ENCODE assay signal across 21 cellular contexts in genomic region chr11:88814076-88814475, GRCh38.
DNase-seq lines count a peak whose midpoint lies in the region; ATAC-seq, FAIRE-seq and TF ChIP-seq lines count a peak whose summit lies in the region.
"Had no signal": no experiment of that assay in that cellular context is flagged by ENCODE, and none has a peak within 500 bp of the region (broad histone marks: within the 10 kb centered on the region; RNA-seq: fewer than 3 reads in every experiment).

No MANE protein-coding gene starts in this region.

- SMC1A ChIA-PET in GM12878 (lab: Charles Lee; ENCODE audit: uncharacterized antibody, unreplicated experiment) = no interaction called here

- TF ChIP-seq EP300 in GM12878 (IDR thresholded peaks at IDR 0.05; ENCODE audit: borderline replicate concordance in 1 of 2, control insufficient read depth in 1 of 2, low read depth in 2 of 2, low read length in 2 of 2) = no peak

- H3K4me3 ChIP-seq in GM12878 = no peak overlapping the region
- H3K4me3 ChIP-seq: colonic mucosa, pancreas, SJSA1 had no signal

- H2AFZ ChIP-seq in GM12878 (ENCODE audit: control insufficient read depth, low read depth, low read length) = no peak overlapping the region; the same call in 1 of the 2 replicates

- DNase-seq in GM20000 (ENCODE audit: low spot score) (peak; percentile 7), GM12878 (ENCODE audit: low read depth, low spot score) (no peak), pons (ENCODE audit: low spot score) (no peak)
- DNase-seq in stimulated activated CD8-positive, alpha-beta memory T cell treated with anti-CD3 and anti-CD28 coated beads, Interleukin-4, amount 100 ng/mL, for 48 hours = no peak
- DNase-seq: activated CD4-positive, CD25-positive, alpha-beta regulatory T cell; CD8-positive, alpha-beta memory T cell; colonic mucosa; hippocampal formation; kidney; naive thymus-derived CD8-positive, alpha-beta T cell; NCI-H1436; NCI-H2171 treated with DMSO at 0.1 percent for 48 hours; NCI-H748 treated with DMSO at 0.1 percent for 48 hours; pancreas; PC-3; stimulated activated CD4-positive, alpha-beta T cell treated with anti-CD3 and anti-CD28 coated beads, Interleukin-2, amount 100 ng/mL, for 48 hours had no signal

- no peak for TF ChIP-seq POLR2A in GM12878 (IDR thresholded peaks at IDR 0.05; ENCODE audit: low read depth, low read length)

- CTCF ChIA-PET in GM12878 (lab: Yijun Ruan, JAX) = no interaction called here

- no peak overlapping the region for H3K4me2 ChIP-seq in GM12878 (ENCODE audit: control insufficient read depth, insufficient read depth)

- BruUV-seq in GM12878 (replicated peaks; lab: Mats Ljungman, UMichigan) = no TSS peak

- H3K9me3 ChIP-seq in GM12878 (replicated peaks; ENCODE audit: control insufficient read depth, insufficient read depth, low read length) = peaks cover 3% of the 10 kb centered on the region; the same call in 2 of the 3 replicates
- H3K9me3 ChIP-seq: colonic mucosa, pancreas, SJSA1 had no signal

- intact Hi-C loops in GM12878 (cut with micrococcal nuclease; ENCODE audit: unreplicated experiment) = loop anchor here (10.0 kb wide), 1 partner anchor 509 kb away; no protein-coding TSS in a partner anchor

- in situ Hi-C loops in GM12878 (cut with MboI) = no loop called here

- peak; percentile 56 for ATAC-seq in GM18511 (IDR thresholded peaks at IDR 0.05; ENCODE audit: unreplicated experiment)
- peak; percentile 31 for ATAC-seq in HG02884 (IDR thresholded peaks at IDR 0.05; ENCODE audit: unreplicated experiment)
- ATAC-seq in GM12878 = peak; percentile 77
- no peak for ATAC-seq in HG03520 (IDR thresholded peaks at IDR 0.05; ENCODE audit: unreplicated experiment)
- ATAC-seq: naive thymus-derived CD8-positive, alpha-beta T cell; pancreas; PC-3 had no signal

- TF ChIP-seq CTCF in GM20000 (IDR thresholded peaks at IDR 0.05; ENCODE audit: extremely low read depth, missing control alignments) = no peak
- TF ChIP-seq CTCF in GM12878 (IDR thresholded peaks at IDR 0.05 in 2 of 3, conservative IDR thresholded peaks at IDR 0.05 in 1 of 3; ENCODE audit: control insufficient read depth in 2 of 3, extremely low read depth in 1 of 3, insufficient read depth in 1 of 3, low read depth in 3 of 3, low read length in 3 of 3) = no peak

- no peaks in the 10 kb centered on the region for H3K79me2 ChIP-seq in GM12878 (ENCODE audit: control insufficient read depth, insufficient read depth, low read length)

- no peak overlapping the region for H3K9ac ChIP-seq in GM12878 (ENCODE audit: control insufficient read depth, insufficient read depth, low read length)

- 0% methylated on average over 1 of the region's 1 CpG for WGBS in GM12878 (ENCODE audit: insufficient coverage, insufficient replicate concordance, low lambda C conversion rate, missing lambda C conversion rate)

- RAD21 ChIA-PET in GM12878 (lab: Charles Lee; ENCODE audit: unreplicated experiment) = interaction anchor here (0.9 kb wide), 1 partner anchor 12 kb away, joined by 3 read pairs; no protein-coding TSS in a partner anchor

- H3K4me1 ChIP-seq in GM12878 (ENCODE audit: control insufficient read depth, insufficient read depth, low read length) = peaks cover 10% of the 10 kb centered on the region; the same call in 1 of the 2 replicates
- H3K4me1 ChIP-seq: colonic mucosa, pancreas, SJSA1 had no signal

- POLR2A ChIA-PET in GM12878 (lab: Charles Lee) = no interaction called here

- peak overlapping the region; percentile 9; the same call in 1 of the 2 replicates for H3K27ac ChIP-seq in GM12878 (ENCODE audit: control insufficient read depth, insufficient read depth)
- H3K27ac ChIP-seq: colonic mucosa, pancreas, SJSA1 had no signal

- H4K20me1 ChIP-seq in GM12878 (ENCODE audit: control insufficient read depth, insufficient read depth) = no peaks in the 10 kb centered on the region

- no peaks in the 10 kb centered on the region for H3K27me3 ChIP-seq in GM12878 (replicated peaks in 1 of 2; ENCODE audit: control insufficient read depth in 2 of 2, insufficient read depth in 2 of 2, low read length in 1 of 2)
- H3K27me3 ChIP-seq: colonic mucosa, pancreas, SJSA1 had no signal

- H3K36me3 ChIP-seq in GM12878 (ENCODE audit: control insufficient read depth in 2 of 2, insufficient read depth in 2 of 2, low read length in 1 of 2) = no peaks in the 10 kb centered on the region
- H3K36me3 ChIP-seq: colonic mucosa, pancreas, SJSA1 had no signal

- no peak for TF ChIP-seq RAD21 in GM12878 (IDR thresholded peaks at IDR 0.05; ENCODE audit: insufficient read depth, low read depth, low read length)

- peak; percentile 31 for FAIRE-seq in GM12878 (lab: Jason Lieb, UNC)
- FAIRE-seq: pancreas, urothelium cell line had no signal

TF ChIP-seq in GM12878, 131 proteins besides CTCF, POLR2A, EP300 and RAD21:
- peak; percentile 64 for TF ChIP-seq RUNX3 (IDR thresholded peaks at IDR 0.05; ENCODE audit: low read length)
- TF ChIP-seq PML (IDR thresholded peaks at IDR 0.05; ENCODE audit: low read length) = no peak
- no peak for TF ChIP-seq WRNIP1 (IDR thresholded peaks at IDR 0.05; ENCODE audit: borderline replicate concordance, low read depth, low read length)
- TF ChIP-seq ATF2 (IDR thresholded peaks at IDR 0.05; ENCODE audit: low read length) = no peak
- TF ChIP-seq RAD51 (IDR thresholded peaks at IDR 0.05) = no peak
- TF ChIP-seq ZNF687 (IDR thresholded peaks at IDR 0.05) = 0 out of 2 replicates have a peak, but pooled peaks have one; percentile 28
- 0 out of 2 replicates have a peak, but pooled peaks have one; percentile 45 for TF ChIP-seq SMARCA5 (IDR thresholded peaks at IDR 0.05)
